28 cellular contexts compared by ENCODE assay signal in genomic region chr1:23492132-23492720, GRCh38. TPM values are rescaled to one million over a fixed set of nuclear protein-coding genes. Genes with fewer than 3 reads are reported as not detected.
"Had no signal": no experiment of that assay in that cellular context is flagged by ENCODE, and none has a peak within 500 bp of the region (broad histone marks: within the 10 kb centered on the region; RNA-seq: fewer than 3 reads in every experiment).

No MANE protein-coding gene starts in this region.

- H3K27ac ChIP-seq: SJCRH30, SK-N-MC had no signal

- FAIRE-seq: TTC549 had no signal

- H3K27me3 Mint-ChIP-seq: activated naive CD8-positive, alpha-beta T cell had no signal

- H3K36me3 ChIP-seq: SJCRH30 had no signal

- H3K4me3 ChIP-seq: SJCRH30, SK-N-MC had no signal

- H3K4me1 Mint-ChIP-seq: activated CD4-positive, alpha-beta T cell treated with anti-CD3 and anti-CD28 coated beads, Interleukin-2, amount 10 ng/mL, durations not matched to agents 24 days and 14 days; activated naive CD8-positive, alpha-beta T cell treated with anti-CD3 and anti-CD28 coated beads, Interleukin-2, amount 50 U/mL, for 24 hours had no signal

- H3K27ac Mint-ChIP-seq: activated CD4-positive, alpha-beta T cell treated with anti-CD3 and anti-CD28 coated beads, Interleukin-2, amount 10 ng/mL, durations not matched to agents 24 days and 14 days; activated CD8-positive, alpha-beta T cell treated with anti-CD3 and anti-CD28 coated beads, Interleukin-2, amount 10 ng/mL, durations not matched to agents 7 days and 5 days; activated naive CD8-positive, alpha-beta T cell; activated naive CD8-positive, alpha-beta T cell treated with anti-CD3 and anti-CD28 coated beads, Interleukin-2, amount 50 U/mL, for 24 hours; activated T-cell treated with anti-CD3 and anti-CD28 coated beads, Interleukin-2, amount 50 U/mL, for 24 hours; activated T-helper 2 cell treated with anti-CD3 and anti-CD28 coated beads, Interferon-gamma antibody, Interleukin-2, Interleukin-4, amounts not matched to agents 10 μg/mL and 5 μg/mL and 100 μg/mL, durations not matched to agents 14 hours and 24 hours and 36 hours; brain; T-helper 2 cell treated with Interferon-gamma antibody and Interleukin-4, amounts not matched to agents 5 μg/mL and 100 μg/mL, for 36 hours had no signal

- H3K36me3 Mint-ChIP-seq: activated naive CD8-positive, alpha-beta T cell; brain had no signal

- H3K4me1 ChIP-seq: SJCRH30 had no signal

- H3K9me3 Mint-ChIP-seq: activated CD4-positive, alpha-beta T cell treated with anti-CD3 and anti-CD28 coated beads, Interleukin-2, amount 10 ng/mL, durations not matched to agents 24 days and 14 days; activated naive CD8-positive, alpha-beta T cell treated with anti-CD3 and anti-CD28 coated beads, Interleukin-2, amount 50 U/mL, for 24 hours; activated T-cell treated with anti-CD3 and anti-CD28 coated beads, Interleukin-2, amount 50 U/mL, for 24 hours; activated T-helper 2 cell treated with anti-CD3 and anti-CD28 coated beads, Interferon-gamma antibody, Interleukin-2, Interleukin-4, amounts not matched to agents 10 μg/mL and 5 μg/mL and 100 μg/mL, durations not matched to agents 14 hours and 24 hours and 36 hours; T-helper 2 cell treated with Interferon-gamma antibody and Interleukin-4, amounts not matched to agents 5 μg/mL and 100 μg/mL, for 36 hours had no signal

- DNase-seq: activated CD4-positive, alpha-beta T cell treated with anti-CD3 and anti-CD28 coated beads, Interleukin-2, amount 10 ng/mL, durations not matched to agents 24 days and 14 days; activated CD4-positive, alpha-beta T cell treated with anti-CD3 and anti-CD28 coated beads, Interleukin-2, amount 50 U/mL, for 4 hours; activated CD8-positive, alpha-beta T cell treated with anti-CD3 and anti-CD28 coated beads, Interleukin-2, amount 10 ng/mL, durations not matched to agents 7 days and 5 days; activated gamma-delta T cell; activated naive CD4-positive, alpha-beta T cell treated with Interleukin-2 at 50 U/mL for 16 hours; activated naive CD8-positive, alpha-beta T cell treated with anti-CD3 and anti-CD28 coated beads, Interleukin-2, amount 50 U/mL, for 24 hours; activated T-cell treated with anti-CD3 and anti-CD28 coated beads, Interleukin-2, amount 50 U/mL, for 24 hours; anterior cingulate cortex; central memory CD4-positive, alpha-beta T cell; NCI-H1092 treated with DMSO at 0.1 percent for 48 hours; NCI-H1417; NCI-H146; NCI-H187; NCI-H2029 treated with DMSO at 0.1 percent for 48 hours; NCI-H2107; NCI-H2171; NCI-H510A; NCI-H526; NCI-H774; SHP77; SJCRH30 had no signal

- H3K9me3 ChIP-seq: SJCRH30 had no signal

- ATAC-seq: activated CD8-positive, alpha-beta T cell treated with anti-CD3 and anti-CD28 coated beads, Interleukin-2, amount 10 ng/mL, durations not matched to agents 7 days and 5 days; activated naive CD8-positive, alpha-beta T cell treated with anti-CD3 and anti-CD28 coated beads, Interleukin-2, amount 50 U/mL, for 24 hours; Panc1 had no signal

- H3K4me3 Mint-ChIP-seq: activated CD4-positive, alpha-beta T cell treated with anti-CD3 and anti-CD28 coated beads, Interleukin-2, amount 10 ng/mL, durations not matched to agents 24 days and 14 days; activated CD8-positive, alpha-beta T cell treated with anti-CD3 and anti-CD28 coated beads, Interleukin-2, amount 10 ng/mL, durations not matched to agents 7 days and 5 days; activated naive CD8-positive, alpha-beta T cell; activated naive CD8-positive, alpha-beta T cell treated with anti-CD3 and anti-CD28 coated beads, Interleukin-2, amount 50 U/mL, for 24 hours; activated T-cell treated with anti-CD3 and anti-CD28 coated beads, Interleukin-2, amount 50 U/mL, for 24 hours; brain; T-helper 2 cell treated with Interferon-gamma antibody and Interleukin-4, amounts not matched to agents 5 μg/mL and 100 μg/mL, for 36 hours had no signal

RNA-seq across cellular contexts. Expression of gene ASAP3, which starts 8.2 kb away (rescaled TPM):
- total RNA-seq: activated T-helper 2 cell treated with anti-CD3 and anti-CD28 coated beads, Interferon-gamma antibody, Interleukin-2, Interleukin-4, amounts not matched to agents 10 μg/mL and 5 μg/mL and 100 μg/mL, durations not matched to agents 14 hours and 24 hours and 36 hours had no signal
